In genomic region chr19:5790573-5791520, GRCh38 we compare ENCODE assay signal across 8 cellular contexts. TPM values are rescaled to one million over a fixed set of nuclear protein-coding genes. Genes with fewer than 3 reads are reported as not detected.
DNase-seq lines count a peak whose midpoint lies in the region; ATAC-seq, FAIRE-seq and TF ChIP-seq lines count a peak whose summit lies in the region.

Gene DUS3L (minus strand): TSS chr19:5791163. CDS start chr19:5791141, 22 bp downstream.

- POLR2A ChIA-PET in AG04449 (lab: Yijun Ruan, JAX), result interaction anchor here (0.6 to 1.3 kb wide), 3 partner anchors 9 to 72 kb away, joined by 4 read pairs; no protein-coding TSS in a partner anchor

- DNase-seq in AG04449 (ENCODE audit: low read depth, low spot score), result peak; percentile 88
- DNase-seq in NCI-H2227 treated with DMSO at 0.1 percent for 48 hours (lab: John Stamatoyannopoulos, UW), result peak; percentile 94
- DNase-seq in bronchial epithelial cell (ENCODE audit: low read depth), result peak; percentile 98
- DNase-seq in iPS-NIHi11 (ENCODE audit: low spot score), result peak; percentile 99
- peak; percentile 98 for DNase-seq in small intestine

- H3K27ac ChIP-seq in small intestine (ENCODE audit: low read depth in 1 of 2, low read length in 1 of 2), result peak within 1 kb of the TSS; percentile 89 to 96

- FAIRE-seq in bronchial epithelial cell (lab: Jason Lieb, UNC), result peak; percentile 99
- FAIRE-seq in small intestine (lab: Jason Lieb, UNC), result no peak

- H3K36me3 ChIP-seq in bronchial epithelial cell (ENCODE audit: control insufficient read depth, insufficient read depth, low read length) (peaks cover 29% of the 10 kb centered on the region), small intestine (ENCODE audit: control insufficient read depth in 2 of 2, insufficient read depth in 2 of 2, low read length in 2 of 2) (peaks cover 20 to 22% of the 10 kb centered on the region in 2 donors)

- 11 to 14% (median 11%) methylated on average over 61 to 71 of the region's 71 CpGs for WGBS in small intestine, 3 donors

- H3K9me3 ChIP-seq in small intestine (ENCODE audit: control insufficient read depth, low read depth), result no peaks in the 10 kb centered on the region

- ATAC-seq in GM18907 (IDR thresholded peaks at IDR 0.05; ENCODE audit: unreplicated experiment), result peak; percentile 87
- ATAC-seq in HG03159 (IDR thresholded peaks at IDR 0.05; ENCODE audit: unreplicated experiment), result peak; percentile 86

- peaks cover 2 to 4% of the 10 kb centered on the region in 2 donors for H3K4me1 ChIP-seq in small intestine (ENCODE audit: control insufficient read depth in 2 of 2, insufficient read depth in 1 of 2, low read depth in 1 of 2, low read length in 1 of 2)

- CTCF ChIA-PET in AG04449 (lab: Yijun Ruan, JAX), result interaction anchor here (1.0 to 2.0 kb wide), 5 partner anchors 9 to 17 kb away, joined by 3 to 13 read pairs (median 6); no protein-coding TSS in a partner anchor

- peak within 1 kb of the TSS; percentile 99 for H3K4me3 ChIP-seq in AG04449 (ENCODE audit: low read depth, low read length)
- peak within 1 kb of the TSS; percentile 87 for H3K4me3 ChIP-seq in WI38 (ENCODE audit: low read depth, low read length)
- H3K4me3 ChIP-seq in bronchial epithelial cell (ENCODE audit: low read depth, low read length), result peak within 1 kb of the TSS; percentile 93
- peak within 1 kb of the TSS; percentile 51 to 71 for H3K4me3 ChIP-seq in small intestine (ENCODE audit: low read depth in 1 of 2, low read length in 2 of 2)

- TF ChIP-seq CTCF in AG04449 (IDR thresholded peaks at IDR 0.05; ENCODE audit: insufficient read depth, low read length, missing control alignments), result no peak
- no peak for TF ChIP-seq CTCF in WI38 (IDR thresholded peaks at IDR 0.05; ENCODE audit: low read depth, low read length)
- no peak for TF ChIP-seq CTCF in bronchial epithelial cell (IDR thresholded peaks at IDR 0.05; ENCODE audit: insufficient read depth, low read length, severe bottlenecking)

- H3K27me3 ChIP-seq in bronchial epithelial cell (ENCODE audit: control insufficient read depth, insufficient read depth, low read length) (no peaks in the 10 kb centered on the region), small intestine (ENCODE audit: control insufficient read depth in 2 of 2, insufficient read depth in 2 of 2, low read length in 2 of 2) (no peaks in the 10 kb centered on the region)

RNA-seq across cellular contexts. Expression of gene DUS3L, which starts in this region (rescaled TPM):
- total RNA-seq in bronchial epithelial cell, result 26.8 and 55.5 TPM in 2 replicates
- 10 to 100 TPM; 41.2 to 43.8 (median 42.6) TPM for polyA plus RNA-seq in small intestine

Comparison
In these comparisons a context has a peak if more than half of its experiments do, and no peak if none do; other contexts are left out.
1. Peak in every context shown above with its lines: DNase-seq, ATAC-seq, H3K4me3 ChIP-seq and H3K27ac ChIP-seq.